ENCODE assay signal across 27 cellular contexts in the genomic region with DNA sequence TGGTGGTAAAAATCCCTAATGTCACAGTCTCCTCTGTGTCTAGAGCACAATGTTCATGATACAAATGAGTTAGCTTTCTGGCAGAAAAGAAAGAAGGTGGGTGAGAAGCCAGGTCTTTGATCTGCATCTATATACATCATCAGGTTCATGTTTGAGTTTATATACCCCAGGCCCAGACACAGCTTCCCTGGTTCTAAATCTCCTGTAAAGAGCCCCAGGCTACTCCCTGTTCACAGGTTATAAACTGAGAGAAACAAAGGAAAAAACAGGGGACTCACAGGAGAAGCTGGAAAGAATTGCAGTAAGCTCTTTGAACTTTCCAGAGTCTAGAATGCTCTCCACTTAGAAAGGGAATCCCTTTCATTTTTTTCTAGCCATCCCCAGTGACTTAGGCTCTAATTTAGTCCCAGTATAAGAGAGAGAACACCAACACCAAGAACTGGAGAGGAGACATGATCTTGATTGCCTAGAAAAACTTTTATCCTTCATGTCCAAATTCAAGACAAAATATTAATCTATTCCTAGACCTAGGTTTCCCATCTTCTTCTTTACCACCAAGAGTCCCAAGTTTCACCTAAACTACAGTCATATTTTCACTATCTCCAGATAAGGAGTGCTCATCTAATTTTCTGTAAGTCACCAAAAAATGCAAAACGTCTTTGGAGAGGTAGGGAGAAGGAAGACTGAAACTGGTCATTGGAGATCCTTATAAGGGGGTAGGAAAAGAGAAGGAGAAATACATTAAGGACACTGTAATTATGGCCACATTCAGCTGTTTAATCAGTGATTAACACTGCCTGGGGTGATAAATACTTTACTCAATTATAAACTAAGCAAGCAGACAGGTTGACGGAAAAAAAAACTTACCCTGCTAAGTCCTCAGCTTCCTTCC. TPM values are rescaled to one million over a fixed set of nuclear protein-coding genes. Genes with fewer than 3 reads are reported as not detected.
DNase-seq lines count a peak whose midpoint lies in the region; ATAC-seq, FAIRE-seq and TF ChIP-seq lines count a peak whose summit lies in the region.
"Had no signal": no experiment of that assay in that cellular context is flagged by ENCODE, and none has a peak within 500 bp of the region (broad histone marks: within the 10 kb centered on the region; RNA-seq: fewer than 3 reads in every experiment).

No MANE protein-coding gene starts in this region.

- TF ChIP-seq CTCF in 22Rv1 (IDR thresholded peaks at IDR 0.05): no peak
- TF ChIP-seq CTCF in bronchial epithelial cell (IDR thresholded peaks at IDR 0.05; ENCODE audit: insufficient read depth, low read length, severe bottlenecking): no peak
- TF ChIP-seq CTCF in suprapubic skin (IDR thresholded peaks at IDR 0.05): no peak

- H3K27ac Mint-ChIP-seq in CD8-positive, alpha-beta memory T cell: peak overlapping the region in 7 of 8 donors; percentile 14 to 80 (median 54)
- H3K27ac Mint-ChIP-seq in naive thymus-derived CD4-positive, alpha-beta T cell: peak overlapping the region in 7 of 9 donors; percentile 22 to 90 (median 64)
- H3K27ac Mint-ChIP-seq in activated CD8-positive, alpha-beta memory T cell treated with anti-CD3 and anti-CD28 coated beads, Interleukin-2, amount 10 ng/mL, durations not matched to agents 7 days and 5 days: no peak overlapping the region
- H3K27ac Mint-ChIP-seq: stimulated activated naive B cell treated with anti-CD40 and anti-IgM and Interleukin-4, amounts not matched to agents 10 μg/mL and 1 μg/mL and 100 μg/mL, for 72 hours had no signal

- H3K4me3 Mint-ChIP-seq in CD8-positive, alpha-beta memory T cell: no peak overlapping the region
- H3K4me3 Mint-ChIP-seq in naive thymus-derived CD4-positive, alpha-beta T cell: peak overlapping the region in 2 of 10 donors; percentile 13 to 43
- no peak overlapping the region for H3K4me3 Mint-ChIP-seq in activated CD8-positive, alpha-beta memory T cell treated with anti-CD3 and anti-CD28 coated beads, Interleukin-2, amount 10 ng/mL, durations not matched to agents 7 days and 5 days
- H3K4me3 Mint-ChIP-seq: stimulated activated naive B cell treated with anti-CD40 and anti-IgM and Interleukin-4, amounts not matched to agents 10 μg/mL and 1 μg/mL and 100 μg/mL, for 72 hours; WTC11 had no signal

- TF ChIP-seq EP300 in suprapubic skin (IDR thresholded peaks at IDR 0.05): no peak

- peaks cover 0 to 28% (median 4%) of the 10 kb centered on the region in 3 donors for H3K36me3 Mint-ChIP-seq in CD8-positive, alpha-beta memory T cell
- peaks cover 1 to 22% (median 8%) of the 10 kb centered on the region in 5 donors for H3K36me3 Mint-ChIP-seq in naive thymus-derived CD4-positive, alpha-beta T cell
- peaks cover 23% of the 10 kb centered on the region for H3K36me3 Mint-ChIP-seq in activated CD8-positive, alpha-beta memory T cell treated with anti-CD3 and anti-CD28 coated beads, Interleukin-2, amount 10 ng/mL, durations not matched to agents 7 days and 5 days

- 61% methylated on average over 2 of the region's 2 CpGs for WGBS in suprapubic skin

- peaks cover 9% of the 10 kb centered on the region for H3K4me1 ChIP-seq in CD8-positive, alpha-beta memory T cell (ENCODE audit: insufficient read depth, low read length)
- peaks cover 0 to 11% of the 10 kb centered on the region in 2 donors for H3K4me1 ChIP-seq in naive thymus-derived CD4-positive, alpha-beta T cell (ENCODE audit: control insufficient read depth in 2 of 2, insufficient read depth in 2 of 2, low read length in 2 of 2)
- no peaks in the 10 kb centered on the region for H3K4me1 ChIP-seq in suprapubic skin
- H3K4me1 ChIP-seq: SJSA1 had no signal

- H3K27ac ChIP-seq in 22Rv1 (peak overlapping the region; percentile 32), suprapubic skin (no peak overlapping the region)
- no peak overlapping the region for H3K27ac ChIP-seq in CD8-positive, alpha-beta memory T cell (ENCODE audit: low read depth, low read length)
- no peak overlapping the region for H3K27ac ChIP-seq in naive thymus-derived CD4-positive, alpha-beta T cell (ENCODE audit: low read depth, low read length)
- H3K27ac ChIP-seq: HL-60, ovary, SJSA1 had no signal

- H3K27me3 Mint-ChIP-seq in CD8-positive, alpha-beta memory T cell: no peaks in the 10 kb centered on the region
- H3K27me3 Mint-ChIP-seq in naive thymus-derived CD4-positive, alpha-beta T cell: no peaks in the 10 kb centered on the region
- no peaks in the 10 kb centered on the region for H3K27me3 Mint-ChIP-seq in activated CD8-positive, alpha-beta memory T cell treated with anti-CD3 and anti-CD28 coated beads, Interleukin-2, amount 10 ng/mL, durations not matched to agents 7 days and 5 days
- H3K27me3 Mint-ChIP-seq: stimulated activated naive B cell treated with anti-CD40 and anti-IgM and Interleukin-4, amounts not matched to agents 10 μg/mL and 1 μg/mL and 100 μg/mL, for 72 hours had no signal

- FAIRE-seq in bronchial epithelial cell (lab: Jason Lieb, UNC): no peak
- FAIRE-seq: frontal cortex, GM12892, GM19239 had no signal

- DNase-seq in CD8-positive, alpha-beta memory T cell: no peak
- peak; percentile 34 for DNase-seq in bronchial epithelial cell (ENCODE audit: low read depth)
- no peak for DNase-seq in naive thymus-derived CD4-positive, alpha-beta T cell
- DNase-seq in activated CD8-positive, alpha-beta memory T cell treated with anti-CD3 and anti-CD28 coated beads, Interleukin-2, amount 10 ng/mL, durations not matched to agents 7 days and 5 days: no peak
- no peak for DNase-seq in NCI-H2196 (lab: John Stamatoyannopoulos, UW; ENCODE audit: unreplicated experiment)
- no peak for DNase-seq in suprapubic skin (ENCODE audit: low spot score in 2 of 2)
- DNase-seq: activated CD4-positive, alpha-beta T cell treated with anti-CD3 and anti-CD28 coated beads, Interleukin-2, amount 50 U/mL, for 48 hours; amygdala; central memory CD4-positive, alpha-beta T cell; effector CD8-positive, alpha-beta T cell; MG63; mucosa of descending colon; NCI-H1436 treated with DMSO at 0.1 percent for 48 hours; ovary; stimulated activated CD4-positive, alpha-beta T cell treated with anti-CD3 and anti-CD28 coated beads, Interleukin-1b, Interleukin-23, amount 100 ng/mL, for 48 hours; stimulated activated naive B cell treated with anti-CD40 and anti-IgM and Interleukin-4, amounts not matched to agents 10 μg/mL and 1 μg/mL and 100 μg/mL, for 72 hours had no signal

- CTCF ChIA-PET in CD8-positive, alpha-beta memory T cell (lab: Charles Lee): no interaction called here
- CTCF ChIA-PET in naive thymus-derived CD4-positive, alpha-beta T cell (lab: Charles Lee): no interaction called here
- CTCF ChIA-PET in activated CD8-positive, alpha-beta memory T cell treated with anti-CD3 and anti-CD28 coated beads, Interleukin-2, amount 10 ng/mL, durations not matched to agents 7 days and 5 days (lab: Charles Lee): no interaction called here

- H3K9me3 ChIP-seq in CD8-positive, alpha-beta memory T cell (ENCODE audit: low read length): no peaks in the 10 kb centered on the region
- H3K9me3 ChIP-seq in naive thymus-derived CD4-positive, alpha-beta T cell (ENCODE audit: control insufficient read depth in 2 of 3, low read length in 3 of 3): no peaks in the 10 kb centered on the region
- no peaks in the 10 kb centered on the region for H3K9me3 ChIP-seq in suprapubic skin
- H3K9me3 ChIP-seq: MG63, mucosa of descending colon, ovary, SJSA1 had no signal

- intact Hi-C loops in naive thymus-derived CD4-positive, alpha-beta T cell (cut with micrococcal nuclease): no loop called here

- H3K4me1 Mint-ChIP-seq in CD8-positive, alpha-beta memory T cell: peaks cover 3 to 12% (median 10%) of the 10 kb centered on the region in 3 donors
- H3K4me1 Mint-ChIP-seq in naive thymus-derived CD4-positive, alpha-beta T cell: peaks cover 8 to 31% (median 29%) of the 10 kb centered on the region in 7 donors
- peaks cover 11% of the 10 kb centered on the region for H3K4me1 Mint-ChIP-seq in activated CD8-positive, alpha-beta memory T cell treated with anti-CD3 and anti-CD28 coated beads, Interleukin-2, amount 10 ng/mL, durations not matched to agents 7 days and 5 days
- H3K4me1 Mint-ChIP-seq: stimulated activated naive B cell treated with anti-CD40 and anti-IgM and Interleukin-4, amounts not matched to agents 10 μg/mL and 1 μg/mL and 100 μg/mL, for 72 hours had no signal

- no peak for TF ChIP-seq POLR2A in suprapubic skin (IDR thresholded peaks at IDR 0.05)

- peaks cover 12% of the 10 kb centered on the region for H3K36me3 ChIP-seq in CD8-positive, alpha-beta memory T cell (ENCODE audit: insufficient read depth, low read length)
- H3K36me3 ChIP-seq in bronchial epithelial cell (ENCODE audit: control insufficient read depth, insufficient read depth, low read length): peaks cover under 1% of the 10 kb centered on the region
- peaks cover 0 to 10% (median 0%) of the 10 kb centered on the region in 3 experiments for H3K36me3 ChIP-seq in naive thymus-derived CD4-positive, alpha-beta T cell (ENCODE audit: control insufficient read depth in 2 of 3, insufficient read depth in 3 of 3, low read length in 3 of 3)
- peaks cover 19% of the 10 kb centered on the region for H3K36me3 ChIP-seq in suprapubic skin
- H3K36me3 ChIP-seq: ovary had no signal

- ATAC-seq in naive thymus-derived CD4-positive, alpha-beta T cell: no peak
- ATAC-seq in activated CD8-positive, alpha-beta memory T cell treated with anti-CD3 and anti-CD28 coated beads, Interleukin-2, amount 10 ng/mL, durations not matched to agents 7 days and 5 days: no peak
- no peak for ATAC-seq in HG03095 (IDR thresholded peaks at IDR 0.05; ENCODE audit: unreplicated experiment)
- ATAC-seq: esophagus mucosa; left lobe of liver; mucosa of descending colon; stimulated activated naive B cell treated with anti-CD40 and anti-IgM and Interleukin-4, amounts not matched to agents 10 μg/mL and 1 μg/mL and 100 μg/mL, for 72 hours; WTC11 had no signal

- H3K4me3 ChIP-seq in CD8-positive, alpha-beta memory T cell (ENCODE audit: low read length): no peak overlapping the region
- no peak overlapping the region for H3K4me3 ChIP-seq in bronchial epithelial cell (ENCODE audit: low read depth, low read length)
- H3K4me3 ChIP-seq in naive thymus-derived CD4-positive, alpha-beta T cell (ENCODE audit: low read length): no peak overlapping the region
- no peak overlapping the region for H3K4me3 ChIP-seq in suprapubic skin
- H3K4me3 ChIP-seq: MG63, mucosa of descending colon, ovary, SJSA1 had no signal

- no peaks in the 10 kb centered on the region for H3K9me3 Mint-ChIP-seq in CD8-positive, alpha-beta memory T cell
- H3K9me3 Mint-ChIP-seq in naive thymus-derived CD4-positive, alpha-beta T cell: no peaks in the 10 kb centered on the region
- no peaks in the 10 kb centered on the region for H3K9me3 Mint-ChIP-seq in activated CD8-positive, alpha-beta memory T cell treated with anti-CD3 and anti-CD28 coated beads, Interleukin-2, amount 10 ng/mL, durations not matched to agents 7 days and 5 days (ENCODE audit: low read depth)
- H3K9me3 Mint-ChIP-seq: stimulated activated naive B cell treated with anti-CD40 and anti-IgM and Interleukin-4, amounts not matched to agents 10 μg/mL and 1 μg/mL and 100 μg/mL, for 72 hours; T-helper 2 cell treated with Interferon-gamma antibody and Interleukin-4, amounts not matched to agents 5 μg/mL and 100 μg/mL, for 36 hours; WTC11 had no signal

- H3K27me3 ChIP-seq in CD8-positive, alpha-beta memory T cell (ENCODE audit: insufficient read depth, low read length, poor library complexity, severe bottlenecking): no peaks in the 10 kb centered on the region
- no peaks in the 10 kb centered on the region for H3K27me3 ChIP-seq in bronchial epithelial cell (ENCODE audit: control insufficient read depth, insufficient read depth, low read length)
- no peaks in the 10 kb centered on the region for H3K27me3 ChIP-seq in naive thymus-derived CD4-positive, alpha-beta T cell (ENCODE audit: control insufficient read depth in 2 of 2, insufficient read depth in 2 of 2, low read length in 2 of 2)
- H3K27me3 ChIP-seq in suprapubic skin: no peaks in the 10 kb centered on the region
- H3K27me3 ChIP-seq: MG63, ovary, SJSA1 had no signal

- POLR2A ChIA-PET in CD8-positive, alpha-beta memory T cell (lab: Charles Lee): interaction anchor here (1.0 kb wide), 1 partner anchor 18 kb away, joined by 4 read pairs; no protein-coding TSS in a partner anchor
- POLR2A ChIA-PET in naive thymus-derived CD4-positive, alpha-beta T cell (lab: Charles Lee): no interaction called here

RNA-seq across cellular contexts. Expression of gene MSS51, which starts 0.5 kb away (rescaled TPM):
- 1 to 10 TPM; 1.5 TPM for total RNA-seq in CD8-positive, alpha-beta memory T cell
- polyA plus RNA-seq in CD8-positive, alpha-beta memory T cell: 0.14 TPM
- total RNA-seq in bronchial epithelial cell (0.90 and 1.1 TPM in 2 replicates), suprapubic skin (1 to 10 TPM; 1.9 to 6.4 (median 2.1) TPM)
- 1 to 10 TPM; 3.2 to 4.9 (median 3.7) TPM for total RNA-seq in naive thymus-derived CD4-positive, alpha-beta T cell
- under 1 TPM; 0.18 TPM for polyA plus RNA-seq in naive thymus-derived CD4-positive, alpha-beta T cell
- total RNA-seq in activated CD8-positive, alpha-beta memory T cell treated with anti-CD3 and anti-CD28 coated beads, Interleukin-2, amount 10 ng/mL, durations not matched to agents 7 days and 5 days: 1 to 10 TPM; 2.9 to 4.1 TPM

RNA-seq across cellular contexts. Expression of gene ANXA7, which starts 19.0 kb away (rescaled TPM):
- 100 to 1,000 TPM; 151 to 154 TPM for total RNA-seq in CD8-positive, alpha-beta memory T cell
- polyA plus RNA-seq in CD8-positive, alpha-beta memory T cell: 188 TPM
- total RNA-seq in bronchial epithelial cell: 88.7 and 106 TPM in 2 replicates
- 100 to 1,000 TPM in 1 of 5 experiments, 10 to 100 TPM in 4; 74.8 to 118 (median 97.3) TPM for total RNA-seq in naive thymus-derived CD4-positive, alpha-beta T cell
- 100 to 1,000 TPM; 187 to 205 TPM for polyA plus RNA-seq in naive thymus-derived CD4-positive, alpha-beta T cell
- total RNA-seq in activated CD8-positive, alpha-beta memory T cell treated with anti-CD3 and anti-CD28 coated beads, Interleukin-2, amount 10 ng/mL, durations not matched to agents 7 days and 5 days: 100 to 1,000 TPM in 1 of 2 experiments, 10 to 100 TPM in 1; 80.4 to 113 TPM
- 100 to 1,000 TPM in 2 of 4 donors, 10 to 100 TPM in 2; 93.5 to 153 (median 100) TPM for total RNA-seq in suprapubic skin
